Comparison of ENCODE assay signal across 2 cellular contexts in genomic region chr6:7215798-7216231, GRCh38.
TF ChIP-seq lines count a peak whose summit lies in the region.

No MANE protein-coding gene starts in this region.

TF ChIP-seq in IMR-90, 13 proteins besides CTCF, POLR2A, EP300 and RAD21:
- TF ChIP-seq FOS (IDR thresholded peaks at IDR 0.05; ENCODE audit: low read depth, low read length) (no peak), CEBPB (IDR thresholded peaks at IDR 0.05; ENCODE audit: low read depth, low read length) (peak; percentile 55)

TF ChIP-seq in SK-N-SH, 30 proteins besides CTCF, POLR2A, EP300 and RAD21:
- TF ChIP-seq JUND (IDR thresholded peaks at IDR 0.05) (no peak), MEF2A (IDR thresholded peaks at IDR 0.05; ENCODE audit: borderline replicate concordance, low read depth) (no peak), EZH2phosphoT487 (IDR thresholded peaks at IDR 0.05; ENCODE audit: borderline replicate concordance, low read depth) (no peak), SIN3A (IDR thresholded peaks at IDR 0.05; ENCODE audit: borderline replicate concordance, low read depth, low read length) (no peak), YY1 (IDR thresholded peaks at IDR 0.05; ENCODE audit: low read depth) (no peak), NFIC (IDR thresholded peaks at IDR 0.05; ENCODE audit: borderline replicate concordance) (no peak)
